1 cellular context compared by ENCODE assay signal in genomic region chr1:95041491-95042165, GRCh38.
TF ChIP-seq lines count a peak whose summit lies in the region.

No MANE protein-coding gene starts in this region.

TF ChIP-seq in GM12878, 131 proteins besides CTCF, POLR2A, EP300 and RAD21:
- no peak for TF ChIP-seq CUX1 (IDR thresholded peaks at IDR 0.05; ENCODE audit: insufficient replicate concordance, low read depth, low read length)
- peak; percentile 44; the same call in 1 of the 2 replicates for TF ChIP-seq SMC3 (IDR thresholded peaks at IDR 0.05; ENCODE audit: borderline replicate concordance, low read length)
